Comparison of ENCODE assay signal across 2 cellular contexts in the genomic region with DNA sequence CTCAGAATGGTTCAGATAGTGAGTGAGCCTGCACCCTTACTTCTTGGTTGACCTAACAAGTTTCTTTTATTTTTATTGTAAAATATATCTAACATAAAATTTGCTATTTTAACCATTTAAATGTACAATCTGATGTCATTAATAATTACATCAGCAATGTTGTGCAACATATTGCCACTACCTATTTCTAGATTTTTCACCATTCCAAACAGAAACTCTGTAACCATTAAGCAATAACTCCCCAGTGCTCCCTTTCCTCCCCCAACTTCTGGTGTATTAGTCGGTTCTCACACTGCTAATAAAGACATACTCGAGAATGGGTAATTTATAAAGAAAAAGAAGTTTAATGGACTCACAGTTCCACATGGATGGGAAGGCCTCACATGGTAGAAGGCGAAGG.
A peak's percentile ranks its signal among the peaks of the same experiment; 100 is the strongest.
TF ChIP-seq lines count a peak whose summit lies in the region.

No MANE protein-coding gene starts in this region.

TF ChIP-seq in K562, 482 proteins besides CTCF, POLR2A, EP300 and RAD21:
- TF ChIP-seq ZNF583 (CRISPR knock-in tag; IDR thresholded peaks at IDR 0.05), result no peak
- no peak for TF ChIP-seq CEBPG (CRISPR knock-in tag; IDR thresholded peaks at IDR 0.05)
- TF ChIP-seq CEBPG (tag; conservative IDR thresholded peaks at IDR 0.05 in 1 of 2, IDR thresholded peaks at IDR 0.05 in 1 of 2), result peak; percentile 71 to 81
- TF ChIP-seq CEBPB (tag; IDR thresholded peaks at IDR 0.05), result peak; percentile 77

TF ChIP-seq in HepG2, 621 proteins besides CTCF, POLR2A, EP300 and RAD21:
- TF ChIP-seq CEBPB (IDR thresholded peaks at IDR 0.05; ENCODE audit: borderline replicate concordance, low read depth, low read length), result peak; percentile 17; the same call in 1 of the 2 replicates
- TF ChIP-seq, protein P1, sequence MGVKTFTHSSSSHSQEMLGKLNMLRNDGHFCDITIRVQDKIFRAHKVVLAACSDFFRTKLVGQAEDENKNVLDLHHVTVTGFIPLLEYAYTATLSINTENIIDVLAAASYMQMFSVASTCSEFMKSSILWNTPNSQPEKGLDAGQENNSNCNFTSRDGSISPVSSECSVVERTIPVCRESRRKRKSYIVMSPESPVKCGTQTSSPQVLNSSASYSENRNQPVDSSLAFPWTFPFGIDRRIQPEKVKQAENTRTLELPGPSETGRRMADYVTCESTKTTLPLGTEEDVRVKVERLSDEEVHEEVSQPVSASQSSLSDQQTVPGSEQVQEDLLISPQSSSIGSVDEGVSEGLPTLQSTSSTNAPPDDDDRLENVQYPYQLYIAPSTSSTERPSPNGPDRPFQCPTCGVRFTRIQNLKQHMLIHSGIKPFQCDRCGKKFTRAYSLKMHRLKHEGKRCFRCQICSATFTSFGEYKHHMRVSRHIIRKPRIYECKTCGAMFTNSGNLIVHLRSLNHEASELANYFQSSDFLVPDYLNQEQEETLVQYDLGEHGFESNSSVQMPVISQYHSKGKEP (CRISPR knock-in tag; IDR thresholded peaks at IDR 0.05), result no peak
- TF ChIP-seq, protein P2, sequence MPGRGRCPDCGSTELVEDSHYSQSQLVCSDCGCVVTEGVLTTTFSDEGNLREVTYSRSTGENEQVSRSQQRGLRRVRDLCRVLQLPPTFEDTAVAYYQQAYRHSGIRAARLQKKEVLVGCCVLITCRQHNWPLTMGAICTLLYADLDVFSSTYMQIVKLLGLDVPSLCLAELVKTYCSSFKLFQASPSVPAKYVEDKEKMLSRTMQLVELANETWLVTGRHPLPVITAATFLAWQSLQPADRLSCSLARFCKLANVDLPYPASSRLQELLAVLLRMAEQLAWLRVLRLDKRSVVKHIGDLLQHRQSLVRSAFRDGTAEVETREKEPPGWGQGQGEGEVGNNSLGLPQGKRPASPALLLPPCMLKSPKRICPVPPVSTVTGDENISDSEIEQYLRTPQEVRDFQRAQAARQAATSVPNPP (CRISPR knock-in tag; IDR thresholded peaks at IDR 0.05), result no peak
